22 cellular contexts compared by ENCODE assay signal in genomic region chr3:36447063-36447462, GRCh38.
A peak's percentile ranks its signal among the peaks of the same experiment; 100 is the strongest.
DNase-seq lines count a peak whose midpoint lies in the region; ATAC-seq, FAIRE-seq and TF ChIP-seq lines count a peak whose summit lies in the region.
"Had no signal": no experiment of that assay in that cellular context is flagged by ENCODE, and none has a peak within 500 bp of the region (broad histone marks: within the 10 kb centered on the region; RNA-seq: fewer than 3 reads in every experiment).

No MANE protein-coding gene starts in this region.

- H3K9me3 ChIP-seq in HepG2 (ENCODE audit: low read length) (no peaks in the 10 kb centered on the region), right lobe of liver (no peaks in the 10 kb centered on the region), mesodermal cell (ENCODE audit: control insufficient read depth, low read length) (no peaks in the 10 kb centered on the region), neural progenitor cell (ENCODE audit: low read depth) (no peaks in the 10 kb centered on the region)
- H3K9me3 ChIP-seq: BE2C had no signal

- H3K36me3 Mint-ChIP-seq in neural progenitor cell, result no peaks in the 10 kb centered on the region

- 3% methylated on average over 2 of the region's 2 CpGs for WGBS in HepG2 (ENCODE audit: low lambda C conversion rate)
- 83% methylated on average over 2 of the region's 2 CpGs for WGBS in right lobe of liver (ENCODE audit: insufficient coverage, low coverage, low lambda C conversion rate, missing lambda C conversion rate)
- WGBS in mesodermal cell (ENCODE audit: insufficient coverage in 2 of 2), 2 experiments, result 91 to 94% methylated on average over 2 of the region's 2 CpGs

- CTCF ChIA-PET in HepG2 (lab: Yijun Ruan, JAX; ENCODE audit: low intra/inter-chr PET ratio, low total read pairs), result no interaction called here

- in situ Hi-C loops in HepG2 (cut with HindIII; ENCODE audit: extremely low pct_ligation_motif_present, low pct_unique_long_range_greater_than_20kb), result no loop called here

- no peaks in the 10 kb centered on the region for H3K27me3 Mint-ChIP-seq in neural progenitor cell (ENCODE audit: insufficient read depth, low read depth)

- no peak for TF ChIP-seq RAD21 in HepG2 (CRISPR knock-in tag; IDR thresholded peaks at IDR 0.05)

- no peak overlapping the region for H3K4me2 ChIP-seq in HepG2 (ENCODE audit: low read depth, low read length)
- no peak overlapping the region for H3K4me2 ChIP-seq in neural progenitor cell
- H3K4me2 ChIP-seq: KMS-11 had no signal

- ATAC-seq in HepG2 (no peak), right lobe of liver (no peak), SK-N-SH treated with all-trans-retinoic acid at 6 μM for 48 hours (peak; percentile 73), HG02973 (IDR thresholded peaks at IDR 0.05; ENCODE audit: unreplicated experiment) (no peak)
- ATAC-seq: GM12878 had no signal

- H3K27me3 ChIP-seq in HepG2 (ENCODE audit: control insufficient read depth in 1 of 2, insufficient read depth in 2 of 2, low read length in 2 of 2) (no peaks in the 10 kb centered on the region), right lobe of liver (no peaks in the 10 kb centered on the region), neural progenitor cell (no peaks in the 10 kb centered on the region)
- H3K27me3 ChIP-seq: BE2C had no signal

- intact Hi-C loops in HepG2 (cut with micrococcal nuclease; ENCODE audit: unreplicated experiment) (no loop called here), right lobe of liver (cut with DNase I) (no loop called here), head of caudate nucleus (cut with DNase I) (no loop called here)

- TF ChIP-seq POLR2A in HepG2 (IDR thresholded peaks at IDR 0.05; ENCODE audit: insufficient read depth in 1 of 2, low read depth in 2 of 2, low read length in 2 of 2) (no peak), right lobe of liver (IDR thresholded peaks at IDR 0.05) (no peak)

- H2AFZ ChIP-seq in HepG2 (ENCODE audit: low read length) (no peak overlapping the region), neural progenitor cell (replicated peaks) (no peak overlapping the region)

- H3F3A ChIP-seq in neural progenitor cell (ENCODE audit: low read depth), result no peaks in the 10 kb centered on the region

- TF ChIP-seq CTCF in HepG2 (CRISPR knock-in tag; IDR thresholded peaks at IDR 0.05), result no peak
- no peak for TF ChIP-seq CTCF in right lobe of liver (IDR thresholded peaks at IDR 0.05)
- no peak for TF ChIP-seq CTCF in neural progenitor cell (IDR thresholded peaks at IDR 0.05)

- H3K79me2 ChIP-seq in HepG2 (ENCODE audit: insufficient read depth, low read length), result no peaks in the 10 kb centered on the region
- no peaks in the 10 kb centered on the region for H3K79me2 ChIP-seq in neural progenitor cell (ENCODE audit: low read depth)

- H3K4me3 Mint-ChIP-seq in neural progenitor cell, result no peak overlapping the region

- H3K4me1 ChIP-seq in HepG2 (ENCODE audit: insufficient read depth, low read length) (no peaks in the 10 kb centered on the region), right lobe of liver (no peaks in the 10 kb centered on the region), mesodermal cell (ENCODE audit: control insufficient read depth, insufficient read depth, low read length, poor library complexity, severe bottlenecking) (peaks cover 12% of the 10 kb centered on the region), neural progenitor cell (peaks cover 6% of the 10 kb centered on the region)
- H3K4me1 ChIP-seq: BE2C had no signal

- POLR2A ChIA-PET in HepG2 (lab: Yijun Ruan, JAX), result no interaction called here

- TF ChIP-seq EP300 in HepG2 (IDR thresholded peaks at IDR 0.05; ENCODE audit: low read depth in 2 of 2, low read length in 2 of 2), result no peak
- TF ChIP-seq EP300 in HepG2 (CRISPR knock-in tag; IDR thresholded peaks at IDR 0.05; ENCODE audit: borderline replicate concordance), result no peak

- H4K20me1 ChIP-seq in HepG2 (ENCODE audit: insufficient read depth, low read length) (no peaks in the 10 kb centered on the region), neural progenitor cell (ENCODE audit: low read depth) (no peaks in the 10 kb centered on the region)

- H3K4me1 Mint-ChIP-seq in neural progenitor cell, result no peaks in the 10 kb centered on the region

- H3K27ac ChIP-seq in HepG2 (ENCODE audit: extremely low read length, insufficient read depth, low read length) (no peak overlapping the region), right lobe of liver (no peak overlapping the region), mesodermal cell (ENCODE audit: low read depth, low read length, severe bottlenecking) (peak overlapping the region; percentile 6), neural progenitor cell (no peak overlapping the region)
- H3K27ac ChIP-seq: KMS-11 had no signal

- BruUV-seq in HepG2 (replicated peaks; lab: Mats Ljungman, UMichigan), result no TSS peak

- H3K27ac Mint-ChIP-seq in neural progenitor cell, result no peak overlapping the region

- no peak overlapping the region for H3K9ac ChIP-seq in HepG2 (ENCODE audit: insufficient read depth, low read depth, low read length)
- H3K9ac ChIP-seq in neural progenitor cell, result no peak overlapping the region
- H3K9ac ChIP-seq: KMS-11 had no signal

- no peaks in the 10 kb centered on the region for H3K36me3 ChIP-seq in HepG2 (replicated peaks in 1 of 2; ENCODE audit: control insufficient read depth in 1 of 2, insufficient read depth in 2 of 2, low read length in 2 of 2)
- no peaks in the 10 kb centered on the region for H3K36me3 ChIP-seq in right lobe of liver
- peaks cover 7% of the 10 kb centered on the region for H3K36me3 ChIP-seq in mesodermal cell (ENCODE audit: control insufficient read depth, insufficient read depth, low read length)
- no peaks in the 10 kb centered on the region for H3K36me3 ChIP-seq in neural progenitor cell

- H3K9me3 Mint-ChIP-seq in neural progenitor cell, result no peaks in the 10 kb centered on the region

- FAIRE-seq in HepG2 (lab: Jason Lieb, UNC), result no peak
- FAIRE-seq in HTR-8/SVneo (lab: Jason Lieb, UNC), result no peak
- FAIRE-seq: D721Med, GM12878 had no signal

- H3K4me3 ChIP-seq in HepG2 (replicated peaks in 1 of 3; ENCODE audit: insufficient read depth in 1 of 3, low read depth in 2 of 3, low read length in 3 of 3) (no peak overlapping the region), right lobe of liver (no peak overlapping the region), mesodermal cell (ENCODE audit: extremely low read depth, insufficient read depth, low read length, poor library complexity, severe bottlenecking) (no peak overlapping the region), neural progenitor cell (no peak overlapping the region)
- H3K4me3 ChIP-seq: GM12878 had no signal

- peak; percentile 3 for DNase-seq in HepG2 (ENCODE audit: low spot score)
- DNase-seq in right lobe of liver, result no peak
- peak; percentile 18 for DNase-seq in HTR-8/SVneo (ENCODE audit: insufficient read length, low spot score)
- no peak for DNase-seq in head of caudate nucleus
- no peak for DNase-seq in neural progenitor cell (ENCODE audit: low spot score)
- DNase-seq: 8988T; BE2C; DMS53; H7; NCI-H1694 treated with DMSO at 0.1 percent for 48 hours; NCI-H2081 treated with DMSO at 0.1 percent for 48 hours; NCI-H2227 treated with DMSO at 0.1 percent for 48 hours; NCI-H510A treated with DMSO at 0.1 percent for 48 hours; NCI-H748 treated with DMSO at 0.1 percent for 48 hours; NK-92 treated with Interleukin-12 subunit alpha and Interleukin-12 subunit beta, amount 100 ng/mL, for 24 hours; SIG-M5 had no signal

TF ChIP-seq in HepG2, 621 proteins besides CTCF, POLR2A, EP300 and RAD21 (continues in another document):
- TF ChIP-seq ATF4 (CRISPR knock-in tag; IDR thresholded peaks at IDR 0.05) (no peak), NCOR1 (IDR thresholded peaks at IDR 0.05; ENCODE audit: borderline replicate concordance, low read length) (no peak), ZNF432 (CRISPR knock-in tag; IDR thresholded peaks at IDR 0.05; ENCODE audit: borderline replicate concordance) (no peak), SNRNP70 (IDR thresholded peaks at IDR 0.05; ENCODE audit: low read depth, low read length) (no peak), ZNF205 (CRISPR knock-in tag; IDR thresholded peaks at IDR 0.05) (no peak), NFRKB (IDR thresholded peaks at IDR 0.05) (no peak)
- TF ChIP-seq, protein P1, sequence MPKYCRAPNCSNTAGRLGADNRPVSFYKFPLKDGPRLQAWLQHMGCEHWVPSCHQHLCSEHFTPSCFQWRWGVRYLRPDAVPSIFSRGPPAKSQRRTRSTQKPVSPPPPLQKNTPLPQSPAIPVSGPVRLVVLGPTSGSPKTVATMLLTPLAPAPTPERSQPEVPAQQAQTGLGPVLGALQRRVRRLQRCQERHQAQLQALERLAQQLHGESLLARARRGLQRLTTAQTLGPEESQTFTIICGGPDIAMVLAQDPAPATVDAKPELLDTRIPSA (CRISPR knock-in tag; IDR thresholded peaks at IDR 0.05; ENCODE audit: borderline replicate concordance), result no peak

TF ChIP-seq in SK-N-SH treated with all-trans-retinoic acid at 6 μM for 48 hours, 23 proteins besides CTCF, POLR2A, EP300 and RAD21 (continues in another document):
- TF ChIP-seq CSDC2 (CRISPR knock-in tag; IDR thresholded peaks at IDR 0.05), result no peak
- TF ChIP-seq ZC3H10 (CRISPR knock-in tag; IDR thresholded peaks at IDR 0.05), result no peak
- no peak for TF ChIP-seq CREB5 (CRISPR knock-in tag; IDR thresholded peaks at IDR 0.05; ENCODE audit: low read depth)
- TF ChIP-seq, protein P2, sequence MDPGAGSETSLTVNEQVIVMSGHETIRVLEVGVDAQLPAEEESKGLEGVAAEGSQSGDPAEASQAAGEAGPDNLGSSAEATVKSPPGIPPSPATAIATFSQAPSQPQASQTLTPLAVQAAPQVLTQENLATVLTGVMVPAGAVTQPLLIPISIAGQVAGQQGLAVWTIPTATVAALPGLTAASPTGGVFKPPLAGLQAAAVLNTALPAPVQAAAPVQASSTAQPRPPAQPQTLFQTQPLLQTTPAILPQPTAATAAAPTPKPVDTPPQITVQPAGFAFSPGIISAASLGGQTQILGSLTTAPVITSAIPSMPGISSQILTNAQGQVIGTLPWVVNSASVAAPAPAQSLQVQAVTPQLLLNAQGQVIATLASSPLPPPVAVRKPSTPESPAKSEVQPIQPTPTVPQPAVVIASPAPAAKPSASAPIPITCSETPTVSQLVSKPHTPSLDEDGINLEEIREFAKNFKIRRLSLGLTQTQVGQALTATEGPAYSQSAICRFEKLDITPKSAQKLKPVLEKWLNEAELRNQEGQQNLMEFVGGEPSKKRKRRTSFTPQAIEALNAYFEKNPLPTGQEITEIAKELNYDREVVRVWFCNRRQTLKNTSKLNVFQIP (CRISPR knock-in tag; IDR thresholded peaks at IDR 0.05; ENCODE audit: borderline replicate concordance, low read depth), result no peak
- no peak for TF ChIP-seq OSR1 (CRISPR knock-in tag; IDR thresholded peaks at IDR 0.05)
- no peak for TF ChIP-seq ZFP3 (CRISPR knock-in tag; IDR thresholded peaks at IDR 0.05)

Comparison
In these comparisons a context has a peak if more than half of its experiments do, and no peak if none do; other contexts are left out.
1. DNase-seq: peak in HepG2 (single experiment) and HTR-8/SVneo (single experiment); none in right lobe of liver (0 of 3), head of caudate nucleus (0 of 42) and neural progenitor cell (single experiment).